23 cellular contexts compared by ENCODE assay signal in the genomic region with DNA sequence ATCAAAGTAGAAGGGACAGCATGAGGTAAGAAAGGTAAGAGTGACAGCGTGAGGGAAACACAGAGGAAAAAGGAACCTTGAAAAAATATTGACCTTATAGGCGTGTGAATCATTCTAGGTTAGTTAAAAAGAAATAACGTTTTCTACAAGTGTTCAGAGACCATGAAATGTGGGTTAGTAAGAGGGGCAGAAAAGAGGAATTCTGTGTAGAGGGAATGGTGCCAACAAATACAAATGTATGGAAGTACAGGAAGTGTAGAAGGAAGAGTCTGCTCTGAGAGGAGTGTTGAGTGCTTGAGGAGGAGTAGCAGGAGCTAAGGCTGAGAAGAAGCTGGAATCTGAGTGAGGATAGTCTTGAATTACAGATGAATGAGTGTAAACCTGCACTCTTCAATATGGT.
"Had no signal": no experiment of that assay in that cellular context is flagged by ENCODE, and none has a peak within 500 bp of the region (broad histone marks: within the 10 kb centered on the region; RNA-seq: fewer than 3 reads in every experiment).

No MANE protein-coding gene starts in this region.

- H3K4me1 Mint-ChIP-seq: natural killer cell; stimulated activated naive CD8-positive, alpha-beta T cell treated with anti-CD3 and anti-CD28 coated beads, Interleukin-15, amount 100 ng/mL, for 72 hours had no signal

- H3K27ac Mint-ChIP-seq: effector memory CD8-positive, alpha-beta T cell; natural killer cell; progenitor cell of endocrine pancreas; stimulated activated naive CD8-positive, alpha-beta T cell treated with anti-CD3 and anti-CD28 coated beads, Interleukin-15, amount 100 ng/mL, for 72 hours had no signal

- H3K27me3 Mint-ChIP-seq: effector memory CD8-positive, alpha-beta T cell; progenitor cell of endocrine pancreas; stimulated activated naive CD8-positive, alpha-beta T cell treated with anti-CD3 and anti-CD28 coated beads, Interleukin-15, amount 100 ng/mL, for 72 hours had no signal

- DNase-seq: effector memory CD8-positive, alpha-beta T cell; head of caudate nucleus; left ventricle myocardium superior; lower lobe of right lung; natural killer cell; occipital lobe; stimulated activated CD4-positive, alpha-beta T cell treated with anti-CD3 and anti-CD28 coated beads, Interleukin-12 subunit alpha, Interleukin-12 subunit beta, amount 100 ng/mL, for 4 hours; stimulated activated CD4-positive, alpha-beta T cell treated with anti-CD3 and anti-CD28 coated beads, Interleukin-1b, Interleukin-23, amount 100 ng/mL, for 48 hours; stimulated activated CD4-positive, alpha-beta T cell treated with anti-CD3 and anti-CD28 coated beads, Interleukin-4, amount 100 ng/mL, for 1 hour; stimulated activated CD8-positive, alpha-beta memory T cell treated with anti-CD3 and anti-CD28 coated beads, Interleukin-4, amount 100 ng/mL, for 48 hours; stimulated activated naive CD4-positive, alpha-beta T cell; stimulated activated naive CD8-positive, alpha-beta T cell treated with anti-CD3 and anti-CD28 coated beads, Interleukin-15, amount 100 ng/mL, for 72 hours; transverse colon; upper lobe of right lung; uterus had no signal

- H3K4me3 ChIP-seq: coronary artery, lower lobe of right lung, right atrium auricular region, smooth muscle cell, suprapubic skin, transverse colon, upper lobe of right lung, uterus had no signal

- H3K4me3 Mint-ChIP-seq: effector memory CD8-positive, alpha-beta T cell; natural killer cell; stimulated activated naive CD8-positive, alpha-beta T cell treated with anti-CD3 and anti-CD28 coated beads, Interleukin-15, amount 100 ng/mL, for 72 hours had no signal

- FAIRE-seq: endometrium, frontal cortex, islet of Langerhans had no signal
